1 cellular context compared by ENCODE assay signal in the genomic region with DNA sequence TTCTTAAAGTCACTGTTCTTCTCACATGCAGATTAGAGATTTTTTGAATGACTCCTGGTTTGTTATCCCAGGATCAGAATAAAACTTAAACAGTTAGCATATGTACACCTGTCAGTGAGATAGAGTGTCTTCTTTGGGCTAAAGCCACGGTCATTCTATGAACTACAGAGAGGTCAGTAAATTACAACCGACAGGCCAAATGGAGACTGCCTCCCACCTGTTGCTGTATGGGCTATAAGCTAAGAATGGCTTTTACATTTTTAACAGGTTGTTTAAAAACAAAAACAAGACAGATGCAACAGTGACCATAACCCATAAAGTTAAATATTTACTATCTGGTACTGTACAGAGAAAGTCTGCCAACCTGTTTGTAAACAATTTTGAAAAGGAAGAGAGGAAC.
TF ChIP-seq lines count a peak whose summit lies in the region.

No MANE protein-coding gene starts in this region.

TF ChIP-seq in GM12878, 131 proteins besides CTCF, POLR2A, EP300 and RAD21 (continued from another document):
- TF ChIP-seq, protein P1, sequence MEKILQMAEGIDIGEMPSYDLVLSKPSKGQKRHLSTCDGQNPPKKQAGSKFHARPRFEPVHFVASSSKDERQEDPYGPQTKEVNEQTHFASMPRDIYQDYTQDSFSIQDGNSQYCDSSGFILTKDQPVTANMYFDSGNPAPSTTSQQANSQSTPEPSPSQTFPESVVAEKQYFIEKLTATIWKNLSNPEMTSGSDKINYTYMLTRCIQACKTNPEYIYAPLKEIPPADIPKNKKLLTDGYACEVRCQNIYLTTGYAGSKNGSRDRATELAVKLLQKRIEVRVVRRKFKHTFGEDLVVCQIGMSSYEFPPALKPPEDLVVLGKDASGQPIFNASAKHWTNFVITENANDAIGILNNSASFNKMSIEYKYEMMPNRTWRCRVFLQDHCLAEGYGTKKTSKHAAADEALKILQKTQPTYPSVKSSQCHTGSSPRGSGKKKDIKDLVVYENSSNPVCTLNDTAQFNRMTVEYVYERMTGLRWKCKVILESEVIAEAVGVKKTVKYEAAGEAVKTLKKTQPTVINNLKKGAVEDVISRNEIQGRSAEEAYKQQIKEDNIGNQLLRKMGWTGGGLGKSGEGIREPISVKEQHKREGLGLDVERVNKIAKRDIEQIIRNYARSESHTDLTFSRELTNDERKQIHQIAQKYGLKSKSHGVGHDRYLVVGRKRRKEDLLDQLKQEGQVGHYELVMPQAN (conservative IDR thresholded peaks at IDR 0.05): no peak
- no peak for TF ChIP-seq RUNX3 (IDR thresholded peaks at IDR 0.05; ENCODE audit: low read length)
- TF ChIP-seq ASH2L (IDR thresholded peaks at IDR 0.05; ENCODE audit: borderline replicate concordance, low read depth): no peak
- TF ChIP-seq, protein P2, sequence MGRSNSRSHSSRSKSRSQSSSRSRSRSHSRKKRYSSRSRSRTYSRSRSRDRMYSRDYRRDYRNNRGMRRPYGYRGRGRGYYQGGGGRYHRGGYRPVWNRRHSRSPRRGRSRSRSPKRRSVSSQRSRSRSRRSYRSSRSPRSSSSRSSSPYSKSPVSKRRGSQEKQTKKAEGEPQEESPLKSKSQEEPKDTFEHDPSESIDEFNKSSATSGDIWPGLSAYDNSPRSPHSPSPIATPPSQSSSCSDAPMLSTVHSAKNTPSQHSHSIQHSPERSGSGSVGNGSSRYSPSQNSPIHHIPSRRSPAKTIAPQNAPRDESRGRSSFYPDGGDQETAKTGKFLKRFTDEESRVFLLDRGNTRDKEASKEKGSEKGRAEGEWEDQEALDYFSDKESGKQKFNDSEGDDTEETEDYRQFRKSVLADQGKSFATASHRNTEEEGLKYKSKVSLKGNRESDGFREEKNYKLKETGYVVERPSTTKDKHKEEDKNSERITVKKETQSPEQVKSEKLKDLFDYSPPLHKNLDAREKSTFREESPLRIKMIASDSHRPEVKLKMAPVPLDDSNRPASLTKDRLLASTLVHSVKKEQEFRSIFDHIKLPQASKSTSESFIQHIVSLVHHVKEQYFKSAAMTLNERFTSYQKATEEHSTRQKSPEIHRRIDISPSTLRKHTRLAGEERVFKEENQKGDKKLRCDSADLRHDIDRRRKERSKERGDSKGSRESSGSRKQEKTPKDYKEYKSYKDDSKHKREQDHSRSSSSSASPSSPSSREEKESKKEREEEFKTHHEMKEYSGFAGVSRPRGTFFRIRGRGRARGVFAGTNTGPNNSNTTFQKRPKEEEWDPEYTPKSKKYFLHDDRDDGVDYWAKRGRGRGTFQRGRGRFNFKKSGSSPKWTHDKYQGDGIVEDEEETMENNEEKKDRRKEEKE (IDR thresholded peaks at IDR 0.05): no peak
- no peak for TF ChIP-seq YY1 (IDR thresholded peaks at IDR 0.05; ENCODE audit: low read depth, low read length)
- TF ChIP-seq TARDBP (IDR thresholded peaks at IDR 0.05; ENCODE audit: borderline replicate concordance): no peak
- no peak for TF ChIP-seq NR2C1 (IDR thresholded peaks at IDR 0.05)
